In the genomic region with DNA sequence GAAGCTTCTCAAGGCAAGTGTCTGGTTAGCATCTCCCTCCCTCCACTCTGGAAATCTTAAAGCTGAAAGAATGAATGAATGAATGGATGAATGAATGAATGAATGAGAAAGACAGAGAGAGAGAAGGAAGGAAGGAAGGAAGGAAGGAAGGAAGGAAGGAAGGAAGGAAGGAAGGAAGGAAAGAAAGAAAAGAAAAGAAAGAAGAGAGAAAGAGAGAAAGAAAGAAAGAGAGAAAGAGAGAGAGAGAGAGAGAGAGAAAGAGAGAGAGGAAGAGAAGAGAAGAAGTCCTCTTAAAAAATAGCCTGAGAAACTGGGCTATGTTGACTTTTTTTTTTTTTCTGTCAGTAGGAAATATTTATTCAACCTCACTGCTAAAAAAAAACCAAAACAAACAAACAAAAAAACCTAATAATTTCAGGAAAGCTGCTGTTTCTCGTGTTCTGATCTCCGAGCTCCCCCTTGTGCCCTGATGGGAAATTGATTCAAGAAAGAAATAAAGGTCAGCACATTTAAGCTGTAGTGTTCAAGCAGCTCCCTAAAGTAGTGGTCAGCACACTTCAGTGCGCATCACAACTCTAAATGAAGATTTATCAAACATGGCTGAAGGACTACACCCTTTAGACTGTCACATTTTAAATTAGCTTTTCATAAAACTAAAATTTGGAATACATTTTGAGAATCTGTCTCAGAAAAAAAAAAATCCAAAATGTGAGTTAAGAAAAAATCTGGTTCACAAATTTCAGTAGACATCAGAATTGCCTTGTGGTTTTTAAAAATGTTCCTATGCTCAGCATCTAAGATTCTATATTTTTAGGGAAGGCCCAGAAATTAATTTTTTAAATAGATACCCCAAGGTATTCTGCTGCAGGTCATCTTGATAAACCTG, we compare ENCODE assay signal across 1 cellular context.
TF ChIP-seq lines count a peak whose summit lies in the region.

No MANE protein-coding gene starts in this region.

TF ChIP-seq in HepG2, 621 proteins besides CTCF, POLR2A, EP300 and RAD21 (continued from another document):
- TF ChIP-seq ZNF512 (CRISPR knock-in tag; IDR thresholded peaks at IDR 0.05) = peak; percentile 94
- no peak for TF ChIP-seq AGO2 (optimal IDR thresholded peaks at IDR 0.05; ENCODE audit: low read depth, low read length)
TF ChIP-seq in HepG2: peak in this region for 7.
